Comparison of ENCODE assay signal across 23 cellular contexts in genomic region chr10:124566981-124567835, GRCh38.
A peak's percentile ranks its signal among the peaks of the same experiment; 100 is the strongest.
DNase-seq lines count a peak whose midpoint lies in the region; ATAC-seq and TF ChIP-seq lines count a peak whose summit lies in the region.
"Had no signal": no experiment of that assay in that cellular context is flagged by ENCODE, and none has a peak within 500 bp of the region (broad histone marks: within the 10 kb centered on the region; RNA-seq: fewer than 3 reads in every experiment).

No MANE protein-coding gene starts in this region.

- no peaks in the 10 kb centered on the region for H3K79me2 ChIP-seq in osteoblast (ENCODE audit: insufficient read depth, low read length)

- WGBS in suprapubic skin = 90% methylated on average over 33 of the region's 33 CpGs

- POLR2A ChIA-PET in WTC11 (lab: Charles Lee) = no interaction called here
- POLR2A ChIA-PET in activated CD4-positive, alpha-beta memory T cell treated with anti-CD3 and anti-CD28 coated beads for 36 hours (lab: Charles Lee) = no interaction called here

- TF ChIP-seq CTCF in WTC11 (IDR thresholded peaks at IDR 0.05) = no peak
- no peak for TF ChIP-seq CTCF in left lung (IDR thresholded peaks at IDR 0.05)
- TF ChIP-seq CTCF in osteoblast (IDR thresholded peaks at IDR 0.05; ENCODE audit: extremely low read depth, low read depth, low read length) = no peak
- no peak for TF ChIP-seq CTCF in suprapubic skin (IDR thresholded peaks at IDR 0.05)

- no peak overlapping the region for H2AFZ ChIP-seq in osteoblast (ENCODE audit: low read length)

- peak overlapping the region; percentile 70; the same call in 1 of the 2 replicates for H3K27ac Mint-ChIP-seq in WTC11
- H3K27ac Mint-ChIP-seq in activated CD4-positive, alpha-beta memory T cell treated with anti-CD3 and anti-CD28 coated beads for 36 hours = no peak overlapping the region
- H3K27ac Mint-ChIP-seq: activated CD4-positive, alpha-beta T cell treated with anti-CD3 and anti-CD28 coated beads, Interleukin-2, amount 10 ng/mL, durations not matched to agents 7 days and 5 days; activated naive CD4-positive, alpha-beta T cell treated with anti-CD3 and anti-CD28 coated beads, Interleukin-2, amount 50 U/mL, for 72 hours; activated T-helper 17 cell treated with anti-CD3 and anti-CD28 coated beads, Interleukin-2, amount 50 U/mL, for 72 hours; HFFc6; nephron had no signal

- no peaks in the 10 kb centered on the region for H3K4me1 ChIP-seq in left lung
- H3K4me1 ChIP-seq in osteoblast (ENCODE audit: insufficient read depth, low read length) = no peaks in the 10 kb centered on the region
- peaks cover 4% of the 10 kb centered on the region for H3K4me1 ChIP-seq in suprapubic skin
- H3K4me1 ChIP-seq: uterus had no signal

- no peaks in the 10 kb centered on the region for H4K20me1 ChIP-seq in osteoblast (ENCODE audit: insufficient read depth, low read length)

- H3K4me2 ChIP-seq in osteoblast (ENCODE audit: insufficient read depth, low read length) = no peak overlapping the region
- H3K4me2 ChIP-seq: SK-N-SH had no signal

- no peak overlapping the region for H3K4me3 Mint-ChIP-seq in WTC11
- H3K4me3 Mint-ChIP-seq in activated CD4-positive, alpha-beta memory T cell treated with anti-CD3 and anti-CD28 coated beads for 36 hours = no peak overlapping the region
- H3K4me3 Mint-ChIP-seq: activated CD4-positive, alpha-beta T cell treated with anti-CD3 and anti-CD28 coated beads, Interleukin-2, amount 10 ng/mL, durations not matched to agents 7 days and 5 days; activated T-helper 17 cell treated with anti-CD3 and anti-CD28 coated beads, Interleukin-2, amount 50 U/mL, for 72 hours; HFFc6; nephron had no signal

- no peak for TF ChIP-seq EP300 in suprapubic skin (IDR thresholded peaks at IDR 0.05)

- DNase-seq in WTC11 (ENCODE audit: low spot score) = no peak
- peak; percentile 18 to 70 for DNase-seq in left lung
- DNase-seq in osteoblast (ENCODE audit: insufficient read length, low spot score, missing footprints) = peak; percentile 56
- DNase-seq in suprapubic skin (ENCODE audit: low spot score in 2 of 2) = peak; percentile 52 to 62
- DNase-seq in inferior parietal cortex (ENCODE audit: extremely low spot score) = no peak
- no peak for DNase-seq in iPS-NIHi7 (ENCODE audit: extremely low spot score)
- no peak for DNase-seq in activated CD4-positive, alpha-beta memory T cell treated with anti-CD3 and anti-CD28 coated beads for 36 hours
- DNase-seq: activated CD4-positive, alpha-beta T cell treated with anti-CD3 and anti-CD28 coated beads, Interleukin-2, amount 10 ng/mL, durations not matched to agents 7 days and 5 days; EL; HFFc6; NCI-H1092; NCI-H187; NCI-H69; SK-N-SH; T-helper 2 cell; uterus had no signal

- H3K4me1 Mint-ChIP-seq in WTC11 = peaks cover 15% of the 10 kb centered on the region
- H3K4me1 Mint-ChIP-seq in activated CD4-positive, alpha-beta memory T cell treated with anti-CD3 and anti-CD28 coated beads for 36 hours (ENCODE audit: low read depth) = no peaks in the 10 kb centered on the region
- H3K4me1 Mint-ChIP-seq: activated CD4-positive, alpha-beta T cell treated with anti-CD3 and anti-CD28 coated beads, Interleukin-2, amount 10 ng/mL, durations not matched to agents 7 days and 5 days; activated T-helper 17 cell treated with anti-CD3 and anti-CD28 coated beads, Interleukin-2, amount 50 U/mL, for 72 hours had no signal

- no peaks in the 10 kb centered on the region for H3K36me3 ChIP-seq in left lung
- H3K36me3 ChIP-seq in osteoblast (ENCODE audit: insufficient read depth, low read length) = no peaks in the 10 kb centered on the region
- H3K36me3 ChIP-seq in suprapubic skin = no peaks in the 10 kb centered on the region
- H3K36me3 ChIP-seq: cardiac muscle cell, uterus had no signal

- H3K27ac ChIP-seq in left lung (no peak overlapping the region), osteoblast (ENCODE audit: low read depth, low read length) (no peak overlapping the region), suprapubic skin (no peak overlapping the region)
- H3K27ac ChIP-seq: cardiac muscle cell, skin epidermis, uterus had no signal

- peaks cover 6% of the 10 kb centered on the region; the same call in 1 of the 2 replicates for H3K36me3 Mint-ChIP-seq in WTC11
- H3K36me3 Mint-ChIP-seq in activated CD4-positive, alpha-beta memory T cell treated with anti-CD3 and anti-CD28 coated beads for 36 hours = no peaks in the 10 kb centered on the region
- H3K36me3 Mint-ChIP-seq: activated naive CD4-positive, alpha-beta T cell treated with anti-CD3 and anti-CD28 coated beads, Interleukin-2, amount 50 U/mL, for 72 hours had no signal

- H3K27me3 ChIP-seq in left lung (no peaks in the 10 kb centered on the region), osteoblast (ENCODE audit: insufficient read depth, low read length) (no peaks in the 10 kb centered on the region), suprapubic skin (no peaks in the 10 kb centered on the region)
- H3K27me3 ChIP-seq: cardiac muscle cell, uterus had no signal

- ATAC-seq in WTC11 (no peak), left lung (no peak)
- ATAC-seq: activated naive CD4-positive, alpha-beta T cell treated with anti-CD3 and anti-CD28 coated beads, Interleukin-2, amount 50 U/mL, for 72 hours; activated T-helper 17 cell treated with anti-CD3 and anti-CD28 coated beads, Interleukin-2, amount 50 U/mL, for 72 hours; left cardiac atrium had no signal

- H3K4me3 ChIP-seq in left lung (no peak overlapping the region), osteoblast (ENCODE audit: insufficient read depth, low read length) (no peak overlapping the region), suprapubic skin (no peak overlapping the region)
- H3K4me3 ChIP-seq: cardiac muscle cell, psoas muscle, skin epidermis, uterus had no signal

- TF ChIP-seq POLR2A in suprapubic skin (IDR thresholded peaks at IDR 0.05) = no peak

- intact Hi-C loops in left lung (cut with DNase I) = no loop called here
- intact Hi-C loops in activated CD4-positive, alpha-beta memory T cell treated with anti-CD3 and anti-CD28 coated beads for 36 hours (cut with micrococcal nuclease) = no loop called here

- H3K9me3 ChIP-seq in left lung = no peaks in the 10 kb centered on the region
- no peaks in the 10 kb centered on the region for H3K9me3 ChIP-seq in osteoblast (ENCODE audit: low read depth, low read length)
- H3K9me3 ChIP-seq in suprapubic skin = no peaks in the 10 kb centered on the region
- H3K9me3 ChIP-seq: psoas muscle, SK-N-SH, uterus had no signal

- H3K9me3 Mint-ChIP-seq in WTC11 = peaks cover 8% of the 10 kb centered on the region
- H3K9me3 Mint-ChIP-seq in activated CD4-positive, alpha-beta memory T cell treated with anti-CD3 and anti-CD28 coated beads for 36 hours = no peaks in the 10 kb centered on the region
- H3K9me3 Mint-ChIP-seq: activated CD4-positive, alpha-beta T cell treated with anti-CD3 and anti-CD28 coated beads, Interleukin-2, amount 10 ng/mL, durations not matched to agents 7 days and 5 days; activated naive CD4-positive, alpha-beta T cell treated with anti-CD3 and anti-CD28 coated beads, Interleukin-2, amount 50 U/mL, for 72 hours; activated T-helper 17 cell treated with anti-CD3 and anti-CD28 coated beads, Interleukin-2, amount 50 U/mL, for 72 hours; HFFc6 had no signal

- no peaks in the 10 kb centered on the region for H3K27me3 Mint-ChIP-seq in WTC11 (ENCODE audit: low read depth)
- no peaks in the 10 kb centered on the region for H3K27me3 Mint-ChIP-seq in activated CD4-positive, alpha-beta memory T cell treated with anti-CD3 and anti-CD28 coated beads for 36 hours
- H3K27me3 Mint-ChIP-seq: activated CD4-positive, alpha-beta T cell treated with anti-CD3 and anti-CD28 coated beads, Interleukin-2, amount 10 ng/mL, durations not matched to agents 7 days and 5 days; activated T-helper 17 cell treated with anti-CD3 and anti-CD28 coated beads, Interleukin-2, amount 50 U/mL, for 72 hours had no signal

- CTCF ChIA-PET in WTC11 (lab: Charles Lee) = interaction anchor here (1.6 to 2.5 kb wide), 3 partner anchors 12 to 175 kb away, joined by 5 to 19 read pairs (median 12); no protein-coding TSS in a partner anchor
- CTCF ChIA-PET in activated CD4-positive, alpha-beta memory T cell treated with anti-CD3 and anti-CD28 coated beads for 36 hours (lab: Charles Lee) = no interaction called here

TF ChIP-seq in WTC11, 78 proteins besides CTCF, POLR2A, EP300 and RAD21:
- TF ChIP-seq MXD4 (CRISPR knock-in tag; IDR thresholded peaks at IDR 0.05; ENCODE audit: borderline replicate concordance) (no peak), GTF2I (CRISPR knock-in tag; conservative IDR thresholded peaks at IDR 0.05) (no peak)

Comparison
In these comparisons a context has a peak if more than half of its experiments do, and no peak if none do; other contexts are left out.
1. DNase-seq: peak in left lung (2 of 2), osteoblast (single experiment) and suprapubic skin (2 of 2); none in WTC11 (single experiment), inferior parietal cortex (single experiment), iPS-NIHi7 (single experiment) and activated CD4-positive, alpha-beta memory T cell treated with anti-CD3 and anti-CD28 coated beads for 36 hours (single experiment).